In the genomic region with DNA sequence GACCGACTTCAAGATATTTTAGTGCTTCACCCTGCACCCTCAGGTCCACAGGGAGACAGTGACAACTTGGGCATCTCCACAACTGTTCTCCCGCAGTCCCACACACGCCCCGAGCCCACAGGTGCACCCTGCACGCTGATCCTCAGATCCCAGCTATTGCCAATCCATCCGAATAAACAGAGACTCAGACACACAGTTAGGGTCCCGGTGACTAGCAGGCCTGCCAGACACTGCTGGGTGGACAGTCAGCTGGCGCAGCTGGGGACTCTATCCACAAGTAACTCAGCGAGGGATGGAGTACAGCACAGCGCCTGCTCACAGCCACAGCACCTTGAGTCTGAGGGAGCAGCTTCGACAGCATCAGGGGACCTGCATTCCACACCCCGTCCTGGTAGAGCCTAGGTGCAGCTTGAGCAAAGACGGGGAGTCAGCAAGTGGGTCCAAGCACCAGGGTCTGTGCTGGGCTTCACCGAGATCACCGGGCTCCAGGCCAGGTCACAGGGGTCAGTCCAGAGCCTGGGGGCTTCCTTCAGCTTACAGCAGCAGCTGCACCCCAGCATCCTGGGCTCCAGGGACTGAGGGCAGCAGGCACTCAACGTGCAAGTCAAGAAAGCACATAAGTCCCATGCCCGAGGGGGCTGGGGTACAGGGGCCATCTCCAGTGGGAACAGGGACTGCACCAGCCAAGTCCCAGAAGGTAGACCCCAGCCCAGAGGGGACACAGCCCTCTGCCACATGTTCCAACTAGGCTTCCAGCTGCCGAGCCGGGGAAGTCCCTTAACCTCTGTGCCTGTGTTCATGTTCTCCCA, we compare ENCODE assay signal across 9 cellular contexts. TPM values are rescaled to one million over a fixed set of nuclear protein-coding genes. Genes with fewer than 3 reads are reported as not detected.
DNase-seq lines count a peak whose midpoint lies in the region; ATAC-seq and TF ChIP-seq lines count a peak whose summit lies in the region.
"Had no signal": no experiment of that assay in that cellular context is flagged by ENCODE, and none has a peak within 500 bp of the region (broad histone marks: within the 10 kb centered on the region; RNA-seq: fewer than 3 reads in every experiment).

No MANE protein-coding gene starts in this region.

- WGBS in suprapubic skin = 91% methylated on average over 17 of the region's 19 CpGs

- peaks cover 52% of the 10 kb centered on the region for H3K4me1 ChIP-seq in suprapubic skin

- H3K4me3 Mint-ChIP-seq in HFFc6 = peak overlapping the region; percentile 22
- no peak overlapping the region for H3K4me3 Mint-ChIP-seq in naive thymus-derived CD8-positive, alpha-beta T cell

- no peak overlapping the region for H3K4me3 ChIP-seq in suprapubic skin

- TF ChIP-seq CTCF in HFFc6 (IDR thresholded peaks at IDR 0.05) (no peak), suprapubic skin (IDR thresholded peaks at IDR 0.05) (no peak)

- H3K9me3 ChIP-seq in suprapubic skin = no peaks in the 10 kb centered on the region

- ATAC-seq in naive thymus-derived CD8-positive, alpha-beta T cell = no peak

- H3K27ac Mint-ChIP-seq in HFFc6 = peak overlapping the region; percentile 79
- H3K27ac Mint-ChIP-seq in naive thymus-derived CD8-positive, alpha-beta T cell = peak overlapping the region in 6 of 10 donors; percentile 16 to 81 (median 38)

- H3K36me3 ChIP-seq in suprapubic skin = peaks cover 50% of the 10 kb centered on the region

- peaks cover 51% of the 10 kb centered on the region for H3K27me3 Mint-ChIP-seq in HFFc6 (ENCODE audit: insufficient read depth)
- no peaks in the 10 kb centered on the region for H3K27me3 Mint-ChIP-seq in naive thymus-derived CD8-positive, alpha-beta T cell

- no peak for TF ChIP-seq EP300 in suprapubic skin (IDR thresholded peaks at IDR 0.05)

- H3K36me3 Mint-ChIP-seq in HFFc6 (ENCODE audit: low read depth) = peaks cover 50% of the 10 kb centered on the region
- H3K36me3 Mint-ChIP-seq in naive thymus-derived CD8-positive, alpha-beta T cell = peaks cover 0 to 57% (median 5%) of the 10 kb centered on the region in 3 donors

- H3K9me3 Mint-ChIP-seq in HFFc6 = no peaks in the 10 kb centered on the region
- H3K9me3 Mint-ChIP-seq in naive thymus-derived CD8-positive, alpha-beta T cell = no peaks in the 10 kb centered on the region

- TF ChIP-seq POLR2A in suprapubic skin (IDR thresholded peaks at IDR 0.05) = no peak

- H3K27me3 ChIP-seq in suprapubic skin = no peaks in the 10 kb centered on the region

- DNase-seq in DMS53 (lab: John Stamatoyannopoulos, UW) (peak; percentile 60), DMS53 treated with DMSO at 0.1 percent for 48 hours (lab: John Stamatoyannopoulos, UW; ENCODE audit: unreplicated experiment) (no peak), HFFc6 (peak; percentile 20), NCI-H2081 (lab: John Stamatoyannopoulos, UW) (no peak), suprapubic skin (ENCODE audit: low spot score in 2 of 2) (no peak), NOMO-1 (lab: John Stamatoyannopoulos, UW; ENCODE audit: unreplicated experiment in 2 of 2) (no peak)
- DNase-seq in activated T-cell treated with anti-CD3 and anti-CD28 coated beads, Interleukin-2, amount 50 U/mL, for 48 hours = peak; percentile 72 to 74
- no peak for DNase-seq in naive thymus-derived CD8-positive, alpha-beta T cell
- DNase-seq: 8988T had no signal

- peaks cover 78% of the 10 kb centered on the region for H3K4me1 Mint-ChIP-seq in HFFc6 (ENCODE audit: low read depth)
- peaks cover 6 to 50% (median 32%) of the 10 kb centered on the region in 4 donors for H3K4me1 Mint-ChIP-seq in naive thymus-derived CD8-positive, alpha-beta T cell

- H3K27ac ChIP-seq in suprapubic skin = no peak overlapping the region

- POLR2A ChIA-PET in naive thymus-derived CD8-positive, alpha-beta T cell (lab: Charles Lee) = interaction anchor here (0.7 to 4.5 kb wide), 4 partner anchors 8 to 163 kb away, joined by 3 to 62 read pairs (median 10); partner anchors contain the start of gene RPL3

RNA-seq across cellular contexts. Expression of gene RPL3, which starts 7.6 kb away (rescaled TPM):
- 1,000 to 10,000 TPM; 1,444 to 1,605 (median 1,488) TPM for total RNA-seq in HFFc6 (2021; fragmentation: NEBNext Ultra II Directional; extraction: Animal tissue kit (Norgen Biotek cat#: 25700))
- 1,000 to 10,000 TPM; 3,621 to 3,622 TPM for total RNA-seq in naive thymus-derived CD8-positive, alpha-beta T cell
- polyA plus RNA-seq in naive thymus-derived CD8-positive, alpha-beta T cell = 1,000 to 10,000 TPM; 4,219 to 5,383 (median 4,759) TPM
- total RNA-seq in suprapubic skin = 1,000 to 10,000 TPM; 2,537 to 3,396 (median 3,080) TPM

RNA-seq across cellular contexts. Expression of gene SYNGR1, which starts 38.0 kb away (rescaled TPM):
- 10 to 100 TPM; 16.0 to 20.2 (median 18.5) TPM for total RNA-seq in HFFc6 (2021; fragmentation: NEBNext Ultra II Directional; extraction: Animal tissue kit (Norgen Biotek cat#: 25700))
- total RNA-seq in naive thymus-derived CD8-positive, alpha-beta T cell = 10 to 100 TPM in 1 of 2 experiments, 1 to 10 TPM in 1; 10.0 to 11.4 TPM
- 10 to 100 TPM; 10.1 to 14.8 (median 12.0) TPM for polyA plus RNA-seq in naive thymus-derived CD8-positive, alpha-beta T cell
- total RNA-seq in suprapubic skin = 10 to 100 TPM; 34.6 to 52.5 (median 44.3) TPM

Comparison
In these comparisons a context has a peak if more than half of its experiments do, and no peak if none do; other contexts are left out.
1. DNase-seq: peak in DMS53 (single experiment), HFFc6 (single experiment) and activated T-cell treated with anti-CD3 and anti-CD28 coated beads, Interleukin-2, amount 50 U/mL, for 48 hours (2 of 2); none in DMS53 treated with DMSO at 0.1 percent for 48 hours (single experiment), naive thymus-derived CD8-positive, alpha-beta T cell (0 of 10), NCI-H2081 (0 of 2), suprapubic skin (0 of 2) and NOMO-1 (0 of 2).